In genomic region chr6:140050232-140050995, GRCh38 we compare ENCODE assay signal across 11 cellular contexts.
DNase-seq lines count a peak whose midpoint lies in the region; ATAC-seq and TF ChIP-seq lines count a peak whose summit lies in the region.
"Had no signal": no experiment of that assay in that cellular context is flagged by ENCODE, and none has a peak within 500 bp of the region (broad histone marks: within the 10 kb centered on the region; RNA-seq: fewer than 3 reads in every experiment).

No MANE protein-coding gene starts in this region.

- H3K27ac Mint-ChIP-seq in CD8-positive, alpha-beta T cell: no peak overlapping the region
- H3K27ac Mint-ChIP-seq: progenitor cell of endocrine pancreas had no signal

- H3K9me3 Mint-ChIP-seq in CD8-positive, alpha-beta T cell: no peaks in the 10 kb centered on the region

- no peak for ATAC-seq in HG03108 (IDR thresholded peaks at IDR 0.05; ENCODE audit: unreplicated experiment)
- ATAC-seq in HG02840 (IDR thresholded peaks at IDR 0.05; ENCODE audit: low FRiP score, unreplicated experiment): no peak
- ATAC-seq in HG02938 (IDR thresholded peaks at IDR 0.05; ENCODE audit: unreplicated experiment): no peak
- ATAC-seq in CD8-positive, alpha-beta T cell: no peak

- no peak overlapping the region for H3K4me3 ChIP-seq in CD8-positive, alpha-beta T cell (ENCODE audit: low read depth, low read length)

- H3K4me3 Mint-ChIP-seq in CD8-positive, alpha-beta T cell: no peak overlapping the region

- intact Hi-C loops in CD8-positive, alpha-beta T cell (cut with DNase I, micrococcal nuclease): no loop called here

- POLR2A ChIA-PET in CD8-positive, alpha-beta T cell (lab: Charles Lee): no interaction called here

- H3K27me3 Mint-ChIP-seq in CD8-positive, alpha-beta T cell (ENCODE audit: low read depth): peaks cover 9% of the 10 kb centered on the region
- H3K27me3 Mint-ChIP-seq: progenitor cell of endocrine pancreas had no signal

- TF ChIP-seq CTCF in CD8-positive, alpha-beta T cell (IDR thresholded peaks at IDR 0.05): no peak

- H3K36me3 Mint-ChIP-seq in CD8-positive, alpha-beta T cell: no peaks in the 10 kb centered on the region

- H3K36me3 ChIP-seq in CD8-positive, alpha-beta T cell (ENCODE audit: insufficient read depth, low read length): no peaks in the 10 kb centered on the region

- H3K4me1 Mint-ChIP-seq in CD8-positive, alpha-beta T cell (ENCODE audit: low read depth): no peaks in the 10 kb centered on the region

- no peaks in the 10 kb centered on the region for H3K27me3 ChIP-seq in CD8-positive, alpha-beta T cell (ENCODE audit: insufficient read depth, low read length)

- H3K4me1 ChIP-seq in CD8-positive, alpha-beta T cell (ENCODE audit: insufficient read depth, low read length): no peaks in the 10 kb centered on the region

- DNase-seq in NCI-H82 (lab: John Stamatoyannopoulos, UW) (peak; percentile 55), NCI-H82 treated with DMSO at 0.1 percent for 48 hours (lab: John Stamatoyannopoulos, UW; ENCODE audit: unreplicated experiment) (no peak), amniotic stem cell (lab: John Stamatoyannopoulos, UW) (peak; percentile 58), iris pigment epithelial cell (ENCODE audit: low read depth) (peak; percentile 70)
- no peak for DNase-seq in CD8-positive, alpha-beta T cell
- DNase-seq: NCI-H2029, T-helper 1 cell had no signal

- H3K27ac ChIP-seq in CD8-positive, alpha-beta T cell (ENCODE audit: low read depth, low read length): no peak overlapping the region

- CTCF ChIA-PET in CD8-positive, alpha-beta T cell (lab: Charles Lee): interaction anchor here (0.7 kb wide), 1 partner anchor 155 kb away, joined by 3 read pairs; no protein-coding TSS in a partner anchor

- no peaks in the 10 kb centered on the region for H3K9me3 ChIP-seq in CD8-positive, alpha-beta T cell (ENCODE audit: low read length)

Comparison
In these comparisons a context has a peak if more than half of its experiments do, and no peak if none do; other contexts are left out.
1. DNase-seq: peak in NCI-H82 (single experiment), amniotic stem cell (single experiment) and iris pigment epithelial cell (single experiment); none in NCI-H82 treated with DMSO at 0.1 percent for 48 hours (single experiment) and CD8-positive, alpha-beta T cell (0 of 7).